In genomic region chr5:176533894-176534611, GRCh38 we compare ENCODE assay signal across 1 cellular context.
TF ChIP-seq lines count a peak whose summit lies in the region.

No MANE protein-coding gene starts in this region.

TF ChIP-seq in HepG2, 621 proteins besides CTCF, POLR2A, EP300 and RAD21 (continued from another document and continues in another):
- TF ChIP-seq ZBTB46 (CRISPR knock-in tag; IDR thresholded peaks at IDR 0.05; ENCODE audit: borderline replicate concordance) (no peak), ZBTB7A (CRISPR knock-in tag; IDR thresholded peaks at IDR 0.05) (no peak), ZNF562 (CRISPR knock-in tag; IDR thresholded peaks at IDR 0.05; ENCODE audit: borderline replicate concordance) (no peak), GATAD2A (CRISPR knock-in tag; IDR thresholded peaks at IDR 0.05) (peak; percentile 55; the same call in 1 of the 2 replicates), ZBTB7B (CRISPR knock-in tag; IDR thresholded peaks at IDR 0.05) (0 out of 2 replicates have a peak, but pooled peaks have one; percentile 40), ZNF292 (CRISPR knock-in tag; IDR thresholded peaks at IDR 0.05; ENCODE audit: borderline replicate concordance, low read depth) (peak; percentile 60; the same call in 1 of the 2 replicates), ZNF766 (CRISPR knock-in tag; IDR thresholded peaks at IDR 0.05; ENCODE audit: borderline replicate concordance) (no peak), HOXA5 (CRISPR knock-in tag; IDR thresholded peaks at IDR 0.05) (no peak), ZMYM2 (CRISPR knock-in tag; IDR thresholded peaks at IDR 0.05) (no peak), ZKSCAN5 (CRISPR knock-in tag; IDR thresholded peaks at IDR 0.05) (no peak), ZNF580 (CRISPR knock-in tag; IDR thresholded peaks at IDR 0.05; ENCODE audit: borderline replicate concordance, low read depth) (no peak), FLYWCH1 (CRISPR knock-in tag; IDR thresholded peaks at IDR 0.05) (no peak), ZC3H4 (CRISPR knock-in tag; IDR thresholded peaks at IDR 0.05; ENCODE audit: borderline replicate concordance) (0 out of 2 replicates have a peak, but pooled peaks have one; percentile 75), AGO2 (optimal IDR thresholded peaks at IDR 0.05; ENCODE audit: low read depth, low read length) (peak; percentile 56), CSRNP1 (CRISPR knock-in tag; IDR thresholded peaks at IDR 0.05) (0 out of 2 replicates have a peak, but pooled peaks have one; percentile 31), REPIN1 (CRISPR knock-in tag; IDR thresholded peaks at IDR 0.05; ENCODE audit: borderline replicate concordance, low read depth) (0 out of 2 replicates have a peak, but pooled peaks have one; percentile 41), ZNF710 (CRISPR knock-in tag; IDR thresholded peaks at IDR 0.05; ENCODE audit: borderline replicate concordance) (no peak), ARID5B (CRISPR knock-in tag; IDR thresholded peaks at IDR 0.05) (0 out of 2 replicates have a peak, but pooled peaks have one; percentile 13), SPEN (CRISPR knock-in tag; IDR thresholded peaks at IDR 0.05; ENCODE audit: low read depth) (0 out of 2 replicates have a peak, but pooled peaks have one; percentile 10), NR2F6 (IDR thresholded peaks at IDR 0.05) (0 out of 2 replicates have a peak, but pooled peaks have one; percentile 13), NR2F6 (CRISPR knock-in tag; IDR thresholded peaks at IDR 0.05) (0 out of 2 replicates have a peak, but pooled peaks have one; percentile 13), ZBTB34 (CRISPR knock-in tag; IDR thresholded peaks at IDR 0.05) (peak; percentile 44; the same call in 1 of the 2 replicates), ZNF564 (CRISPR knock-in tag; IDR thresholded peaks at IDR 0.05) (0 out of 2 replicates have a peak, but pooled peaks have one; percentile 27), PITX1 (CRISPR knock-in tag; IDR thresholded peaks at IDR 0.05) (no peak), KLF13 (CRISPR knock-in tag; IDR thresholded peaks at IDR 0.05) (no peak), ZKSCAN1 (IDR thresholded peaks at IDR 0.05; ENCODE audit: low read length) (no peak), ZNF629 (CRISPR knock-in tag; conservative IDR thresholded peaks at IDR 0.05) (peak; percentile 67), ZBTB20 (CRISPR knock-in tag; IDR thresholded peaks at IDR 0.05; ENCODE audit: borderline replicate concordance, low read depth) (no peak), FOXP1 (IDR thresholded peaks at IDR 0.05) (no peak), FOXP1 (CRISPR knock-in tag; IDR thresholded peaks at IDR 0.05) (no peak), TAF15 (IDR thresholded peaks at IDR 0.05; ENCODE audit: low read depth, low read length, poor library complexity, severe bottlenecking) (no peak), ZNF280B (CRISPR knock-in tag; IDR thresholded peaks at IDR 0.05; ENCODE audit: borderline replicate concordance) (0 out of 2 replicates have a peak, but pooled peaks have one; percentile 47), RBM39 (IDR thresholded peaks at IDR 0.05; ENCODE audit: low read depth, low read length, poor library complexity, severe bottlenecking) (no peak), ETV6 (CRISPR knock-in tag; conservative IDR thresholded peaks at IDR 0.05) (no peak), ZNF318 (CRISPR knock-in tag; IDR thresholded peaks at IDR 0.05) (no peak), CEBPB (IDR thresholded peaks at IDR 0.05; ENCODE audit: borderline replicate concordance, low read depth, low read length) (peak; percentile 56; the same call in 1 of the 2 replicates)
